22 cellular contexts compared by ENCODE assay signal in the genomic region with DNA sequence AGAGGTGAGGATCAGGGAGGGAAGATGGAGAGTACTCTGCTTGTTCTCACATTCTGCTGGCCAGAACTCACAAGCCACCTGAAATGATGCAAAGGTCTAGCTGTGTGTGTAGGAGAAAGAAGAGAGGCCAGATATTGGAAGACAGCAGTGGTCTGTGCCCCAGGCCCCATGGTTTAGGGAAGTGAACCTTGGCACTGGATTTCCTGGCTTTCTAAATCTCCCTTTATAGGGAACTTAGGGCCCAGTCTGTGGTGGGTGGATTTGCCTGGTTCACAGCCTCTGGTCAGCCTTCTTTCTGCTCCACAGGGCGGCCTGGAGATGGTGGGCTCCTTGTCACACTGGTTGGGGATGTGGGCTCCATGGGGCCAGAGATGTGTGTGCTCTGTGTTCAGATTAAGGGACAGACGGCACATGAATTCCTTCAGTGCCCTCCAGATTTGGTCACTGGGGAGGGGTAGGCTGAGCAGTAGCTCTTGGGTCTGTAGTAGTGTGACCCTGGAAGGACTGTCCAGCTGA. TPM values are rescaled to one million over a fixed set of nuclear protein-coding genes. Genes with fewer than 3 reads are reported as not detected.
DNase-seq lines count a peak whose midpoint lies in the region; ATAC-seq lines count a peak whose summit lies in the region.
"Had no signal": no experiment of that assay in that cellular context is flagged by ENCODE, and none has a peak within 500 bp of the region (broad histone marks: within the 10 kb centered on the region; RNA-seq: fewer than 3 reads in every experiment).

No MANE protein-coding gene starts in this region.

- peak overlapping the region; percentile 89 for H3K27ac Mint-ChIP-seq in T-helper 1 cell treated with Interleukin-12 subunit alpha and Interleukin-12 subunit beta and Interleukin-4 antibody, amounts not matched to agents 30 μg/mL and 1 μg/mL, for 36 hours
- H3K27ac Mint-ChIP-seq in activated CD4-positive, alpha-beta memory T cell treated with anti-CD3 and anti-CD28 coated beads, Interleukin-2, amount 10 ng/mL, durations not matched to agents 7 days and 5 days: peak overlapping the region; percentile 65
- peak overlapping the region; percentile 69 to 100 (median 92) for H3K27ac Mint-ChIP-seq in naive thymus-derived CD8-positive, alpha-beta T cell

- H3K27me3 Mint-ChIP-seq in T-helper 1 cell treated with Interleukin-12 subunit alpha and Interleukin-12 subunit beta and Interleukin-4 antibody, amounts not matched to agents 30 μg/mL and 1 μg/mL, for 36 hours (ENCODE audit: low read depth): no peaks in the 10 kb centered on the region
- H3K27me3 Mint-ChIP-seq in activated CD4-positive, alpha-beta memory T cell treated with anti-CD3 and anti-CD28 coated beads, Interleukin-2, amount 10 ng/mL, durations not matched to agents 7 days and 5 days: no peaks in the 10 kb centered on the region
- H3K27me3 Mint-ChIP-seq in naive thymus-derived CD8-positive, alpha-beta T cell: no peaks in the 10 kb centered on the region

- no peak for DNase-seq in T-helper 1 cell
- DNase-seq in GDM1 (lab: John Stamatoyannopoulos, UW): peak; percentile 50
- no peak for DNase-seq in activated CD4-positive, alpha-beta memory T cell treated with anti-CD3 and anti-CD28 coated beads, Interleukin-2, amount 10 ng/mL, durations not matched to agents 7 days and 5 days
- DNase-seq in naive thymus-derived CD8-positive, alpha-beta T cell: peak in 1 of 10 donors; percentile 58
- DNase-seq in activated gamma-delta T cell treated with Interleukin-2 at 50 U/mL for 16 hours: no peak
- DNase-seq in stimulated activated CD4-positive, alpha-beta T cell treated with anti-CD3 and anti-CD28 coated beads, Interleukin-12 subunit alpha, Interleukin-12 subunit beta, amount 100 ng/mL, for 4 hours: no peak
- no peak for DNase-seq in NCI-H82 treated with DMSO at 0.1 percent for 48 hours (lab: John Stamatoyannopoulos, UW; ENCODE audit: unreplicated experiment)
- DNase-seq: 8988T; activated CD8-positive, alpha-beta memory T cell treated with anti-CD3 and anti-CD28 coated beads, Interleukin-2, amount 50 U/mL, for 4 hours; erythroblast; heart left ventricle; kidney; NCI-H2081; NCI-H774; stimulated activated CD4-positive, alpha-beta T cell treated with anti-CD3 and anti-CD28 coated beads, Interleukin-1b, Interleukin-23, amount 100 ng/mL, for 48 hours; WERI-Rb-1 had no signal

- POLR2A ChIA-PET in activated CD4-positive, alpha-beta memory T cell treated with anti-CD3 and anti-CD28 coated beads, Interleukin-2, amount 10 ng/mL, durations not matched to agents 7 days and 5 days (lab: Charles Lee): no interaction called here
- POLR2A ChIA-PET in naive thymus-derived CD8-positive, alpha-beta T cell (lab: Charles Lee): interaction anchor here (0.9 to 2.4 kb wide), 5 partner anchors 10 to 84 kb away, joined by 3 to 7 read pairs (median 3); no protein-coding TSS in a partner anchor

- CTCF ChIA-PET in activated CD4-positive, alpha-beta memory T cell treated with anti-CD3 and anti-CD28 coated beads, Interleukin-2, amount 10 ng/mL, durations not matched to agents 7 days and 5 days (lab: Charles Lee): interaction anchor here (0.8 to 4.0 kb wide), 4 partner anchors 23 to 150 kb away, joined by 4 to 25 read pairs (median 5); no protein-coding TSS in a partner anchor

- peak overlapping the region; percentile 7 for H3K4me3 Mint-ChIP-seq in T-helper 1 cell treated with Interleukin-12 subunit alpha and Interleukin-12 subunit beta and Interleukin-4 antibody, amounts not matched to agents 30 μg/mL and 1 μg/mL, for 36 hours
- no peak overlapping the region for H3K4me3 Mint-ChIP-seq in activated CD4-positive, alpha-beta memory T cell treated with anti-CD3 and anti-CD28 coated beads, Interleukin-2, amount 10 ng/mL, durations not matched to agents 7 days and 5 days
- H3K4me3 Mint-ChIP-seq in naive thymus-derived CD8-positive, alpha-beta T cell: peak overlapping the region in 8 of 10 donors; percentile 26 to 82 (median 52)

- ATAC-seq in naive thymus-derived CD8-positive, alpha-beta T cell: no peak

- peaks cover 20% of the 10 kb centered on the region for H3K36me3 Mint-ChIP-seq in T-helper 1 cell treated with Interleukin-12 subunit alpha and Interleukin-12 subunit beta and Interleukin-4 antibody, amounts not matched to agents 30 μg/mL and 1 μg/mL, for 36 hours (ENCODE audit: low read depth)
- peaks cover 32% of the 10 kb centered on the region for H3K36me3 Mint-ChIP-seq in activated CD4-positive, alpha-beta memory T cell treated with anti-CD3 and anti-CD28 coated beads, Interleukin-2, amount 10 ng/mL, durations not matched to agents 7 days and 5 days (ENCODE audit: low read depth)
- H3K36me3 Mint-ChIP-seq in naive thymus-derived CD8-positive, alpha-beta T cell: peaks cover 0 to 19% (median 0%) of the 10 kb centered on the region in 3 donors

- peaks cover 82% of the 10 kb centered on the region for H3K4me1 Mint-ChIP-seq in T-helper 1 cell treated with Interleukin-12 subunit alpha and Interleukin-12 subunit beta and Interleukin-4 antibody, amounts not matched to agents 30 μg/mL and 1 μg/mL, for 36 hours (ENCODE audit: low read depth)
- peaks cover 84% of the 10 kb centered on the region for H3K4me1 Mint-ChIP-seq in activated CD4-positive, alpha-beta memory T cell treated with anti-CD3 and anti-CD28 coated beads, Interleukin-2, amount 10 ng/mL, durations not matched to agents 7 days and 5 days
- peaks cover 56 to 92% (median 91%) of the 10 kb centered on the region in 4 donors for H3K4me1 Mint-ChIP-seq in naive thymus-derived CD8-positive, alpha-beta T cell

- no peaks in the 10 kb centered on the region for H3K9me3 Mint-ChIP-seq in T-helper 1 cell treated with Interleukin-12 subunit alpha and Interleukin-12 subunit beta and Interleukin-4 antibody, amounts not matched to agents 30 μg/mL and 1 μg/mL, for 36 hours
- H3K9me3 Mint-ChIP-seq in activated CD4-positive, alpha-beta memory T cell treated with anti-CD3 and anti-CD28 coated beads, Interleukin-2, amount 10 ng/mL, durations not matched to agents 7 days and 5 days: no peaks in the 10 kb centered on the region
- H3K9me3 Mint-ChIP-seq in naive thymus-derived CD8-positive, alpha-beta T cell: no peaks in the 10 kb centered on the region

RNA-seq across cellular contexts. Expression of a gene that starts 9.5 kb away (rescaled TPM):
- under 1 TPM; 0.13 to 0.15 TPM for total RNA-seq in activated CD4-positive, alpha-beta memory T cell treated with anti-CD3 and anti-CD28 coated beads, Interleukin-2, amount 10 ng/mL, durations not matched to agents 7 days and 5 days
- total RNA-seq in naive thymus-derived CD8-positive, alpha-beta T cell: under 1 TPM; 0.11 to 0.36 TPM
- not detected for polyA plus RNA-seq in naive thymus-derived CD8-positive, alpha-beta T cell
- total RNA-seq: HT-29, M059J, mucosa of gallbladder, pulmonary artery endothelial cell had no signal
- polyA plus RNA-seq: aorta, heart left ventricle had no signal
